7 cellular contexts compared by ENCODE assay signal in genomic region chr6:33694401-33694931, GRCh38. TPM values are rescaled to one million over a fixed set of nuclear protein-coding genes. Genes with fewer than 3 reads are reported as not detected.
DNase-seq lines count a peak whose midpoint lies in the region; ATAC-seq lines count a peak whose summit lies in the region.

No MANE protein-coding gene starts in this region.

- no peak overlapping the region for H3K4me3 ChIP-seq in MG63

- ATAC-seq in HG02973 (IDR thresholded peaks at IDR 0.05; ENCODE audit: unreplicated experiment), result no peak
- no peak for ATAC-seq in GM18498 (IDR thresholded peaks at IDR 0.05; ENCODE audit: unreplicated experiment)

- H3K27me3 ChIP-seq in MG63, result no peaks in the 10 kb centered on the region

- DNase-seq in NCI-H446 (lab: John Stamatoyannopoulos, UW) (peak; percentile 25 to 69), epithelial cell of prostate (ENCODE audit: low read depth, low spot score) (peak; percentile 45), MG63 (no peak)
- DNase-seq in activated CD8-positive, alpha-beta memory T cell treated with anti-CD3 and anti-CD28 coated beads, Interleukin-2, amount 50 U/mL, for 1 hour (ENCODE audit: extremely low read depth), result peak; percentile 42
- peak; percentile 59 to 75 for DNase-seq in stimulated activated CD4-positive, alpha-beta T cell treated with anti-CD3 and anti-CD28 coated beads, Interleukin-12 subunit alpha, Interleukin-12 subunit beta, amount 100 ng/mL, for 24 hours (ENCODE audit: low read depth in 2 of 2)

- peak overlapping the region; percentile 88 for H3K27ac ChIP-seq in epithelial cell of prostate

- H3K9me3 ChIP-seq in MG63, result no peaks in the 10 kb centered on the region

- H3K36me3 ChIP-seq in MG63, result peaks cover 31% of the 10 kb centered on the region

RNA-seq across cellular contexts. Expression of gene UQCC2, which starts 17.0 kb away (rescaled TPM):
- total RNA-seq in MG63 (2014; rRNA removed; shearing (Covaris generic); ENCODE audit: low replicate concordance), result 10.8 and 36.4 TPM in 2 replicates

RNA-seq across cellular contexts. Expression of gene IP6K3, which starts 52.2 kb away (rescaled TPM):
- total RNA-seq in MG63 (2014; rRNA removed; shearing (Covaris generic); ENCODE audit: low replicate concordance), result not detected in 2 replicates
